In the genomic region with DNA sequence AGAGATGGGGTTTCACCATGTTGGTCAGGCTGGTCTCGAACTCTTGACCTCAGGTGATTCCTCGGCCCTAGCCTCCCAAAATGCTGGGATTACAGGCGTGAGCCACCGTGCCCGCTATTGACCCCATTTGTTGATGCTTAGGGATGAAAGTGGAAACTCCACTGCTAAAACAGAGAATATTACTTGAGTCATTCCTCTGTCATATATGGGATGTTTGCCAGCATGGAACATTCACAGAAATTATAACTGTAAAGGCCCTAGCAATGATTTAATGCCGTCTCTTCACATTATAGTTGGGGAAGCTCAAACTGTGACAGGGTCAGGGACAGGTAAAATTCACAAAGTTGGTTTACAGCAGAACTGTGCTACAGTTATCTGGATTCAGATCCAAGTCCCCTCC, we compare ENCODE assay signal across 16 cellular contexts.
DNase-seq lines count a peak whose midpoint lies in the region; ATAC-seq and TF ChIP-seq lines count a peak whose summit lies in the region.
"Had no signal": no experiment of that assay in that cellular context is flagged by ENCODE, and none has a peak within 500 bp of the region (broad histone marks: within the 10 kb centered on the region; RNA-seq: fewer than 3 reads in every experiment).

No MANE protein-coding gene starts in this region.

- no peaks in the 10 kb centered on the region for H3K9me3 Mint-ChIP-seq in activated naive CD8-positive, alpha-beta T cell treated with anti-CD3 and anti-CD28 coated beads for 36 hours
- H3K9me3 Mint-ChIP-seq: CD8-positive, alpha-beta T cell had no signal

- ATAC-seq in SK-N-SH treated with all-trans-retinoic acid at 6 μM for 48 hours (no peak), Panc1 (no peak; the same call in 1 of the 2 replicates), psoas muscle (no peak)
- ATAC-seq: CD8-positive, alpha-beta T cell; GM12878 had no signal

- no peak overlapping the region for H2AFZ ChIP-seq in SK-N-SH (ENCODE audit: low read depth)
- H2AFZ ChIP-seq in hepatocyte = no peak overlapping the region

- TF ChIP-seq RAD21 in SK-N-SH (IDR thresholded peaks at IDR 0.05; ENCODE audit: low read length) = no peak

- H3K4me3 ChIP-seq in SK-N-SH (ENCODE audit: low read depth in 2 of 2, low read length in 1 of 2) (no peak overlapping the region), Panc1 (ENCODE audit: low read depth in 2 of 2, low read length in 2 of 2) (no peak overlapping the region), fibroblast of mammary gland (ENCODE audit: control insufficient read depth, low read depth, low read length) (no peak overlapping the region), hepatocyte (no peak overlapping the region), psoas muscle (no peak overlapping the region)
- H3K4me3 ChIP-seq: GM12878 had no signal

- in situ Hi-C loops in Panc1 (cut with HindIII; ENCODE audit: low pct_unique_long_range_greater_than_20kb, low sequenced_read_pairs) = no loop called here

- H3K4me3 Mint-ChIP-seq in activated naive CD8-positive, alpha-beta T cell treated with anti-CD3 and anti-CD28 coated beads for 36 hours = no peak overlapping the region
- H3K4me3 Mint-ChIP-seq: CD8-positive, alpha-beta T cell had no signal

- no peaks in the 10 kb centered on the region for H3K36me3 Mint-ChIP-seq in activated naive CD8-positive, alpha-beta T cell treated with anti-CD3 and anti-CD28 coated beads for 36 hours
- H3K36me3 Mint-ChIP-seq: CD8-positive, alpha-beta T cell had no signal

- H4K20me1 ChIP-seq in SK-N-SH (ENCODE audit: insufficient read depth) (no peaks in the 10 kb centered on the region), hepatocyte (ENCODE audit: insufficient read depth, poor library complexity, severe bottlenecking) (no peaks in the 10 kb centered on the region)

- H3K79me2 ChIP-seq in SK-N-SH (ENCODE audit: insufficient read depth) (no peaks in the 10 kb centered on the region), hepatocyte (no peaks in the 10 kb centered on the region)

- H3K9me3 ChIP-seq in SK-N-SH = no peaks in the 10 kb centered on the region
- no peaks in the 10 kb centered on the region for H3K9me3 ChIP-seq in Panc1 (ENCODE audit: control insufficient read depth, insufficient read depth, low read depth, low read length)
- no peaks in the 10 kb centered on the region for H3K9me3 ChIP-seq in hepatocyte (ENCODE audit: low read depth)
- no peaks in the 10 kb centered on the region for H3K9me3 ChIP-seq in psoas muscle

- TF ChIP-seq CTCF in SK-N-SH (IDR thresholded peaks at IDR 0.05) = no peak
- no peak for TF ChIP-seq CTCF in Panc1 (IDR thresholded peaks at IDR 0.05)
- no peak for TF ChIP-seq CTCF in fibroblast of mammary gland (conservative IDR thresholded peaks at IDR 0.05; ENCODE audit: control insufficient read depth, insufficient read depth, low read depth, low read length)
- no peak for TF ChIP-seq CTCF in hepatocyte (IDR thresholded peaks at IDR 0.05; ENCODE audit: poor library complexity)
- TF ChIP-seq CTCF in psoas muscle (IDR thresholded peaks at IDR 0.05) = no peak

- H3K27ac ChIP-seq in SK-N-SH (ENCODE audit: low read depth in 2 of 2, low read length in 1 of 2) = no peak overlapping the region
- 0 out of 2 replicates have a peak overlapping the region, but pooled peaks have one; percentile 7 for H3K27ac ChIP-seq in Panc1 (ENCODE audit: low read length)
- no peak overlapping the region for H3K27ac ChIP-seq in hepatocyte
- H3K27ac ChIP-seq in psoas muscle = no peak overlapping the region
- H3K27ac ChIP-seq: 22Rv1 had no signal

- H3K4me1 ChIP-seq in SK-N-SH (ENCODE audit: control insufficient read depth in 1 of 2, insufficient read depth in 2 of 2, low read depth in 1 of 2, low read length in 1 of 2) (no peaks in the 10 kb centered on the region), Panc1 (ENCODE audit: control insufficient read depth, insufficient read depth, low read length) (no peaks in the 10 kb centered on the region), hepatocyte (ENCODE audit: insufficient read depth) (no peaks in the 10 kb centered on the region), psoas muscle (no peaks in the 10 kb centered on the region)

- H3F3A ChIP-seq in SK-N-SH (replicated peaks; ENCODE audit: insufficient read depth) = no peaks in the 10 kb centered on the region

- H3K27me3 ChIP-seq in SK-N-SH (ENCODE audit: insufficient read depth) (peaks cover 8% of the 10 kb centered on the region; the same call in 1 of the 2 replicates), Panc1 (ENCODE audit: control insufficient read depth, insufficient read depth, low read length) (no peaks in the 10 kb centered on the region), hepatocyte (no peaks in the 10 kb centered on the region), psoas muscle (ENCODE audit: insufficient read depth in 3 of 3, low read length in 2 of 3) (no peaks in the 10 kb centered on the region)

- 18% methylated on average over 6 of the region's 6 CpGs for WGBS in SK-N-SH (ENCODE audit: low lambda C conversion rate)
- WGBS in hepatocyte (ENCODE audit: low lambda C conversion rate, missing lambda C conversion rate) = 94% methylated on average over 6 of the region's 6 CpGs
- 91 to 96% (median 93%) methylated on average over 6 of the region's 6 CpGs for WGBS in psoas muscle, 3 donors

- CTCF ChIA-PET in SK-N-SH (lab: Yijun Ruan, JAX) (interaction anchor here (1.5 kb wide), 1 partner anchor 577 kb away, joined by 3 read pairs; no protein-coding TSS in a partner anchor), Panc1 (lab: Charles Lee) (no interaction called here)

- H3K36me3 ChIP-seq in SK-N-SH (replicated peaks in 1 of 2; ENCODE audit: control insufficient read depth in 1 of 2, insufficient read depth in 2 of 2, low read length in 1 of 2) (no peaks in the 10 kb centered on the region), Panc1 (ENCODE audit: control insufficient read depth, insufficient read depth, low read length) (no peaks in the 10 kb centered on the region), hepatocyte (replicated peaks; ENCODE audit: insufficient read depth, low read depth) (no peaks in the 10 kb centered on the region), psoas muscle (ENCODE audit: insufficient read depth in 1 of 2, low read depth in 1 of 2) (no peaks in the 10 kb centered on the region)

- no peak overlapping the region for H3K27ac Mint-ChIP-seq in activated naive CD8-positive, alpha-beta T cell treated with anti-CD3 and anti-CD28 coated beads for 36 hours
- H3K27ac Mint-ChIP-seq: CD8-positive, alpha-beta T cell had no signal

- intact Hi-C loops in Panc1 (cut with micrococcal nuclease; ENCODE audit: unreplicated experiment) (no loop called here), psoas muscle (cut with DNase I) (no loop called here)

- H3K9me2 ChIP-seq in SK-N-SH = no peaks in the 10 kb centered on the region
- H3K9me2 ChIP-seq in hepatocyte (replicated peaks; ENCODE audit: insufficient read depth) = no peaks in the 10 kb centered on the region

- no peak for DNase-seq in SK-N-SH
- DNase-seq in Panc1 (ENCODE audit: low read depth, low spot score) = no peak
- peak; percentile 32 for DNase-seq in fibroblast of mammary gland (ENCODE audit: low read depth)
- no peak for DNase-seq in hepatocyte (ENCODE audit: low spot score)
- DNase-seq in psoas muscle = no peak
- DNase-seq in NCI-H226 = no peak
- no peak for DNase-seq in activated naive CD8-positive, alpha-beta T cell treated with anti-CD3 and anti-CD28 coated beads for 36 hours
- DNase-seq: CD8-positive, alpha-beta T cell; DMS79; GDM1; NCI-H187 treated with DMSO at 0.1 percent for 48 hours; NCI-H446; NK-92 treated with Interleukin-12 subunit alpha and Interleukin-12 subunit beta, amount 100 ng/mL, for 24 hours had no signal

- POLR2A ChIA-PET in SK-N-SH (lab: Yijun Ruan, JAX) = no interaction called here
- POLR2A ChIA-PET in Panc1 (lab: Charles Lee) = no interaction called here

- no peak for TF ChIP-seq EP300 in SK-N-SH (IDR thresholded peaks at IDR 0.05; ENCODE audit: borderline replicate concordance in 1 of 2, low read depth in 1 of 2, low read length in 1 of 2)

- H3K4me2 ChIP-seq in SK-N-SH = no peak overlapping the region
- H3K4me2 ChIP-seq in hepatocyte = no peak overlapping the region

- no peak overlapping the region for H3K9ac ChIP-seq in SK-N-SH

- BruUV-seq in Panc1 (replicated peaks; lab: Mats Ljungman, UMichigan) = no TSS peak

- H3K4me1 Mint-ChIP-seq in activated naive CD8-positive, alpha-beta T cell treated with anti-CD3 and anti-CD28 coated beads for 36 hours = no peaks in the 10 kb centered on the region

- no peaks in the 10 kb centered on the region for H3K27me3 Mint-ChIP-seq in activated naive CD8-positive, alpha-beta T cell treated with anti-CD3 and anti-CD28 coated beads for 36 hours

TF ChIP-seq in SK-N-SH, 30 proteins besides CTCF, POLR2A, EP300 and RAD21:
- TF ChIP-seq, protein P1, sequence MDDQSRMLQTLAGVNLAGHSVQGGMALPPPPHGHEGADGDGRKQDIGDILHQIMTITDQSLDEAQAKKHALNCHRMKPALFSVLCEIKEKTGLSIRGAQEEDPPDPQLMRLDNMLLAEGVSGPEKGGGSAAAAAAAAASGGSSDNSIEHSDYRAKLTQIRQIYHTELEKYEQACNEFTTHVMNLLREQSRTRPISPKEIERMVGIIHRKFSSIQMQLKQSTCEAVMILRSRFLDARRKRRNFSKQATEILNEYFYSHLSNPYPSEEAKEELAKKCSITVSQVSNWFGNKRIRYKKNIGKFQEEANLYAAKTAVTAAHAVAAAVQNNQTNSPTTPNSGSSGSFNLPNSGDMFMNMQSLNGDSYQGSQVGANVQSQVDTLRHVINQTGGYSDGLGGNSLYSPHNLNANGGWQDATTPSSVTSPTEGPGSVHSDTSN (IDR thresholded peaks at IDR 0.05) = 0 out of 2 replicates have a peak, but pooled peaks have one; percentile 7
- TF ChIP-seq JUND (IDR thresholded peaks at IDR 0.05) = no peak

TF ChIP-seq in SK-N-SH treated with all-trans-retinoic acid at 6 μM for 48 hours, 23 proteins besides CTCF, POLR2A, EP300 and RAD21 (continues in another document):
- TF ChIP-seq, protein P2, sequence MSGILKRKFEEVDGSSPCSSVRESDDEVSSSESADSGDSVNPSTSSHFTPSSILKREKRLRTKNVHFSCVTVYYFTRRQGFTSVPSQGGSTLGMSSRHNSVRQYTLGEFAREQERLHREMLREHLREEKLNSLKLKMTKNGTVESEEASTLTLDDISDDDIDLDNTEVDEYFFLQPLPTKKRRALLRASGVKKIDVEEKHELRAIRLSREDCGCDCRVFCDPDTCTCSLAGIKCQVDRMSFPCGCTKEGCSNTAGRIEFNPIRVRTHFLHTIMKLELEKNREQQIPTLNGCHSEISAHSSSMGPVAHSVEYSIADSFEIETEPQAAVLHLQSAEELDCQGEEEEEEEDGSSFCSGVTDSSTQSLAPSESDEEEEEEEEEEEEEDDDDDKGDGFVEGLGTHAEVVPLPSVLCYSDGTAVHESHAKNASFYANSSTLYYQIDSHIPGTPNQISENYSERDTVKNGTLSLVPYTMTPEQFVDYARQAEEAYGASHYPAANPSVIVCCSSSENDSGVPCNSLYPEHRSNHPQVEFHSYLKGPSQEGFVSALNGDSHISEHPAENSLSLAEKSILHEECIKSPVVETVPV (CRISPR knock-in tag; IDR thresholded peaks at IDR 0.05) = no peak
- TF ChIP-seq ARNTL (CRISPR knock-in tag; IDR thresholded peaks at IDR 0.05; ENCODE audit: borderline replicate concordance, low read depth) = no peak
